Comparison of ENCODE assay signal across 26 cellular contexts in the genomic region with DNA sequence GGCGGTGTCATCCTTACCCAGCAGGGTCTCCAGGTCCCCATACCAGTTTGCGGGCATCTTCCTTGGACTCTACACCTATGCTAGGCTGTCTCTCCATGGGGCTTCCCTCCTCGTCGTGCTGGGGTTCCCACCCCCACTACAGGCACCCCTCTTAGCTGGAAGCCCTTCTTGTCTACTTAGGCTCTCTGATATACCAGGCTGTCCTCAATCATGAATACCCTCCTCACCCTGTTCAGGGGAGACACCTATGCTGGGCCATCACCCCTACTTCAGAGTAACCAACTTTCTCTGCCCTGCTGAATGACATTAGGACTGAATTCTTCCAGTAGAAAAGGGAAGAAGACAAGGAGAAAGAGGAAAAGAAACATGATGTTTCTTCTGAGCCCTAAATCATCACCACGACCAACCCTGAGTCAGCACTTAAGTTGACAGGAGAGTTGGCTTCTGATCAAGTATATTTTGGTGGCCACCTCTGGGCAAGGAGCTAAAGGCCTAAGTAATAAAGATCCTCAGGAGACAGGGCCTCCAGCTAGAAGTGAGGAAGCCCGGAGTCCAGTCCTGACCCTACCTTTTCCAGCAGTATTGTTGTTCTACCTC.
DNase-seq lines count a peak whose midpoint lies in the region; ATAC-seq, FAIRE-seq and TF ChIP-seq lines count a peak whose summit lies in the region.
"Had no signal": no experiment of that assay in that cellular context is flagged by ENCODE, and none has a peak within 500 bp of the region (broad histone marks: within the 10 kb centered on the region; RNA-seq: fewer than 3 reads in every experiment).

No MANE protein-coding gene starts in this region.

- H3K36me3 Mint-ChIP-seq in endodermal cell (ENCODE audit: low read depth), result no peaks in the 10 kb centered on the region
- H3K36me3 Mint-ChIP-seq: CD8-positive, alpha-beta T cell had no signal

- H3K9me3 ChIP-seq in A549 (peaks cover 8% of the 10 kb centered on the region), OCI-LY7 (ENCODE audit: low read length) (no peaks in the 10 kb centered on the region), endodermal cell (ENCODE audit: control insufficient read depth, low read length) (peaks cover 12% of the 10 kb centered on the region), uterus (no peaks in the 10 kb centered on the region)
- H3K9me3 ChIP-seq: right lobe of liver had no signal

- H3K27ac ChIP-seq in A549 (no peak overlapping the region), OCI-LY7 (ENCODE audit: low read depth, low read length, poor library complexity, severe bottlenecking) (no peak overlapping the region), endodermal cell (ENCODE audit: low read depth, low read length) (no peak overlapping the region), uterus (no peak overlapping the region)
- H3K27ac ChIP-seq: left ventricle myocardium inferior, right lobe of liver, WERI-Rb-1 had no signal

- no peak overlapping the region for H2AFZ ChIP-seq in OCI-LY7 (ENCODE audit: low read length)
- H2AFZ ChIP-seq: GM23338 had no signal

- no peak for DNase-seq in A549 (ENCODE audit: low read depth in 1 of 2, low spot score in 1 of 2)
- peak; percentile 23 for DNase-seq in HCEC 1CT
- no peak for DNase-seq in OCI-LY7 (ENCODE audit: low spot score)
- no peak for DNase-seq in endodermal cell
- DNase-seq in NCI-H526 treated with DMSO at 0.1 percent for 48 hours (lab: John Stamatoyannopoulos, UW), result no peak
- no peak for DNase-seq in uterus
- DNase-seq: activated CD8-positive, alpha-beta memory T cell treated with anti-CD3 and anti-CD28 coated beads for 24 hours; amniotic stem cell; caudate nucleus; CD8-positive, alpha-beta T cell; DMS79; effector CD8-positive, alpha-beta T cell; head of caudate nucleus; left ventricle myocardium inferior; mucosa of descending colon; NCI-H1092; NCI-H526; nucleus accumbens; right lobe of liver; SW 1271; trophoblast cell; WERI-Rb-1 had no signal

- no peaks in the 10 kb centered on the region for H4K20me1 ChIP-seq in OCI-LY7 (ENCODE audit: insufficient read depth, low read length)

- CTCF ChIA-PET in A549 (lab: Yijun Ruan, JAX), result no interaction called here
- CTCF ChIA-PET in OCI-LY7 (lab: Charles Lee; ENCODE audit: unreplicated experiment), result no interaction called here

- H3K79me2 ChIP-seq in OCI-LY7 (ENCODE audit: insufficient read depth, low read depth, low read length), result no peaks in the 10 kb centered on the region

- TF ChIP-seq POLR2A in A549 (IDR thresholded peaks at IDR 0.05; ENCODE audit: low read length) (no peak), uterus (IDR thresholded peaks at IDR 0.05) (no peak)

- no peaks in the 10 kb centered on the region; the same call in 1 of the 2 replicates for H3K36me3 ChIP-seq in OCI-LY7 (ENCODE audit: insufficient read depth, low read length)
- no peaks in the 10 kb centered on the region for H3K36me3 ChIP-seq in endodermal cell (ENCODE audit: control insufficient read depth, insufficient read depth, low read length)
- H3K36me3 ChIP-seq in uterus, result no peaks in the 10 kb centered on the region
- H3K36me3 ChIP-seq: left ventricle myocardium inferior, right lobe of liver, WERI-Rb-1 had no signal

- 16% methylated on average over 5 of the region's 6 CpGs for WGBS in A549 (ENCODE audit: missing lambda C conversion rate)
- 94 to 100% methylated on average over 3 to 6 of the region's 6 CpGs for WGBS in endodermal cell (ENCODE audit: insufficient coverage in 1 of 2, insufficient read length in 1 of 2), 2 experiments

- POLR2A ChIA-PET in A549 (lab: Yijun Ruan, JAX), result no interaction called here
- POLR2A ChIA-PET in OCI-LY7 (lab: Charles Lee), result interaction anchor here (0.6 to 0.9 kb wide), 2 partner anchors 12 to 66 kb away, joined by 4 read pairs; no protein-coding TSS in a partner anchor

- no peak for TF ChIP-seq EP300 in A549 (IDR thresholded peaks at IDR 0.05)

- H3K4me2 ChIP-seq in A549 (no peak overlapping the region), OCI-LY7 (ENCODE audit: low read length) (no peak overlapping the region)
- H3K4me2 ChIP-seq: GM23338 had no signal

- H3K9ac ChIP-seq in endodermal cell (ENCODE audit: extremely low read depth, low read length, poor library complexity, severe bottlenecking), result no peak overlapping the region

- no peak for FAIRE-seq in A549 (lab: Jason Lieb, UNC)

- no peaks in the 10 kb centered on the region for H3K9me2 ChIP-seq in OCI-LY7 (ENCODE audit: insufficient read depth, low read length)

- H3K27me3 ChIP-seq in endodermal cell (ENCODE audit: control insufficient read depth, insufficient read depth, low read length, poor library complexity, severe bottlenecking) (no peaks in the 10 kb centered on the region), uterus (no peaks in the 10 kb centered on the region)
- H3K27me3 ChIP-seq: right lobe of liver had no signal

- peaks cover 23% of the 10 kb centered on the region for H3K27me3 Mint-ChIP-seq in endodermal cell (ENCODE audit: insufficient read depth)

- ATAC-seq in A549 (no peak), GM18907 (IDR thresholded peaks at IDR 0.05; ENCODE audit: unreplicated experiment) (no peak), GM18502 (IDR thresholded peaks at IDR 0.05; ENCODE audit: poor library complexity, unreplicated experiment) (no peak)
- ATAC-seq: CD8-positive, alpha-beta T cell; mucosa of descending colon had no signal

- intact Hi-C loops in OCI-LY7 (cut with micrococcal nuclease; ENCODE audit: unreplicated experiment) (no loop called here), uterus (cut with DNase I; ENCODE audit: low total_unique reads) (no loop called here)

- H3K4me1 Mint-ChIP-seq in endodermal cell, result peaks cover 15% of the 10 kb centered on the region

- no peak overlapping the region for H3K27ac Mint-ChIP-seq in endodermal cell
- H3K27ac Mint-ChIP-seq: CD8-positive, alpha-beta T cell; GM23338; stimulated activated naive CD8-positive, alpha-beta T cell treated with anti-CD3 and anti-CD28 coated beads, Interleukin-15, Interleukin-2, amounts not matched to agents 100 ng/mL and 50 ng/mL, for 24 hours had no signal

- no peak for TF ChIP-seq RAD21 in A549 (conservative IDR thresholded peaks at IDR 0.05 in 1 of 2, IDR thresholded peaks at IDR 0.05 in 1 of 2)

- H3K4me3 ChIP-seq in A549, result no peak overlapping the region
- no peak overlapping the region for H3K4me3 ChIP-seq in OCI-LY7 (ENCODE audit: low read depth, low read length, poor library complexity, severe bottlenecking)
- no peak overlapping the region for H3K4me3 ChIP-seq in endodermal cell (ENCODE audit: low read length)
- no peak overlapping the region for H3K4me3 ChIP-seq in uterus
- H3K4me3 ChIP-seq: GM23338, left ventricle myocardium inferior, mucosa of descending colon, right lobe of liver had no signal

- TF ChIP-seq CTCF in A549 (IDR thresholded peaks at IDR 0.05) (no peak), OCI-LY7 (conservative IDR thresholded peaks at IDR 0.05; ENCODE audit: low read length) (0 out of 2 replicates have a peak, but pooled peaks have one; percentile 10), endodermal cell (conservative IDR thresholded peaks at IDR 0.05) (peak; percentile 15), uterus (IDR thresholded peaks at IDR 0.05) (no peak)

- H3K4me3 Mint-ChIP-seq in endodermal cell, result no peak overlapping the region
- H3K4me3 Mint-ChIP-seq: CD8-positive, alpha-beta T cell; GM23338; stimulated activated naive CD8-positive, alpha-beta T cell treated with anti-CD3 and anti-CD28 coated beads, Interleukin-15, Interleukin-2, amounts not matched to agents 100 ng/mL and 50 ng/mL, for 24 hours had no signal

- peaks cover 8% of the 10 kb centered on the region for H3K9me3 Mint-ChIP-seq in endodermal cell
- H3K9me3 Mint-ChIP-seq: GM23338 had no signal

- 0 out of 3 replicates have a peak, but pooled peaks cover 4% of the 10 kb centered on the region for H3K4me1 ChIP-seq in A549
- peaks cover 54% of the 10 kb centered on the region for H3K4me1 ChIP-seq in OCI-LY7 (ENCODE audit: insufficient read depth, low read length, poor library complexity, severe bottlenecking)
- no peaks in the 10 kb centered on the region for H3K4me1 ChIP-seq in endodermal cell (ENCODE audit: control insufficient read depth, insufficient read depth, low read length)
- H3K4me1 ChIP-seq in uterus, result no peaks in the 10 kb centered on the region
- H3K4me1 ChIP-seq: left ventricle myocardium inferior, right lobe of liver had no signal

- BruUV-seq in OCI-LY7 (replicated peaks; lab: Mats Ljungman, UMichigan), result no TSS peak

TF ChIP-seq in A549, 52 proteins besides CTCF, POLR2A, EP300 and RAD21:
- peak; percentile 68 for TF ChIP-seq MAFK (IDR thresholded peaks at IDR 0.05; ENCODE audit: partially characterized antibody)
- no peak for TF ChIP-seq NPAS2 (CRISPR knock-in tag; IDR thresholded peaks at IDR 0.05; ENCODE audit: borderline replicate concordance)

Comparison
In these comparisons a context has a peak if more than half of its experiments do, and no peak if none do; other contexts are left out.
1. CTCF ChIP-seq: peak in OCI-LY7 (single experiment) and endodermal cell (single experiment); none in A549 (single experiment) and uterus (0 of 4).